In the genomic region with DNA sequence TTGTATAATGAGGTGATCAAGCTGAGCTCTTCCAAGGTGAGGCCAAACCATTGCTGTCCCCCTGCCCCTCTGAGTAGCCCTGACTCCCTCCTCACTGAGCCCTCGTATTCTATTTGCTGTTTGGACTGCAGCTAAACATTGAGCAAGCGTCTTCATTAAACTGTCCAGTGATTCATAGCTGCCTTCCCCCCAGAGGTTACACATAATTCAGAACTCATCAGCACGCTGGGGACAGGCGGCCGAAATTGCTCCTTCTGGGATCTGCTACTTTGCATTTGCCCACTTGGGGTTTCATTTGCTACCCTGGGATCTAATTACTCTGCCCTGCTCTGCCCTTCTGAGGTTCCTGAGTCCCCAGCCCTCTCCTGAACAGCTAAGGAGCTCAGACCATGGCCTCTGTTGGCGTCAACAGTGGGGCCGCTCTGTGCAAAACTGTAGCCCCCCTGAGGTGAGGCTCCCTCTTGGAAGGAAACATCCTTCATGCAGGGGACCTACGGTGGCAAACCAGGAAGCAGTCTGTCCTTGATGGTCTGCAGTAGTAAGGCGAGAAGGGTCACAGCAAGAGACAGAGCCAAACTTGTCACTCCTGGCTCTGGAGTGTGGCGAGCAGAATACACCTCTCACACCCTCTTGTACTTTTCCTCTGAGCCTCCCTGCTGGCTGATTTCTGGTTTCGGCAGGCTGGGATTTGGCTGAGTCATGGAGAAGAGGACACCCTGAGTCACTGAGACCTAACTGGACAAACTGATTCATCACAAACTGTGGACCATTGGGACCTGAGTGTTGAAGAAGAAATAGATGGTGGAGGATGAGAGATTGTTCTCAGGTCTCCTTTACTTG, we compare ENCODE assay signal across 1 cellular context.
TF ChIP-seq lines count a peak whose summit lies in the region.

No MANE protein-coding gene starts in this region.

TF ChIP-seq in K562, 482 proteins besides CTCF, POLR2A, EP300 and RAD21 (continued from another document):
- TF ChIP-seq, protein P1, sequence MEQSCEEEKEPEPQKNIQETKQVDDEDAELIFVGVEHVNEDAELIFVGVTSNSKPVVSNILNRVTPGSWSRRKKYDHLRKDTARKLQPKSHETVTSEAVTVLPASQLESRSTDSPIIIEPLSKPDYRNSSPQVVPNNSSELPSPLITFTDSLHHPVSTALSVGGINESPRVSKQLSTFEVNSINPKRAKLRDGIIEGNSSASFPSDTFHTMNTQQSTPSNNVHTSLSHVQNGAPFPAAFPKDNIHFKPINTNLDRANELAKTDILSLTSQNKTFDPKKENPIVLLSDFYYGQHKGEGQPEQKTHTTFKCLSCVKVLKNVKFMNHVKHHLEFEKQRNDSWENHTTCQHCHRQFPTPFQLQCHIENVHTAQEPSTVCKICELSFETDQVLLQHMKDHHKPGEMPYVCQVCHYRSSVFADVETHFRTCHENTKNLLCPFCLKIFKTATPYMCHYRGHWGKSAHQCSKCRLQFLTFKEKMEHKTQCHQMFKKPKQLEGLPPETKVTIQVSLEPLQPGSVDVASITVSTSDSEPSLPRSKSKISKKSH (CRISPR knock-in tag; IDR thresholded peaks at IDR 0.05) = no peak
- TF ChIP-seq PRDM10 (IDR thresholded peaks at IDR 0.05; ENCODE audit: partially characterized antibody) (peak; percentile 49), TRIM24 (IDR thresholded peaks at IDR 0.05) (no peak), XRCC5 (IDR thresholded peaks at IDR 0.05; ENCODE audit: low read depth, low read length) (no peak), MAFK (IDR thresholded peaks at IDR 0.05; ENCODE audit: low read length) (peak; percentile 73), TAF15 (IDR thresholded peaks at IDR 0.05; ENCODE audit: low read depth, low read length) (no peak), ZNF436 (CRISPR knock-in tag; IDR thresholded peaks at IDR 0.05) (no peak), MCM7 (IDR thresholded peaks at IDR 0.05) (no peak), C11orf30 (IDR thresholded peaks at IDR 0.05; ENCODE audit: low read depth) (peak; percentile 87), HDGF (IDR thresholded peaks at IDR 0.05) (no peak), FOSL1 (tag; conservative IDR thresholded peaks at IDR 0.05) (peak; percentile 45; the same call in 1 of the 2 replicates), MXI1 (IDR thresholded peaks at IDR 0.05; ENCODE audit: low read depth, low read length) (no peak)
- TF ChIP-seq, protein P2, sequence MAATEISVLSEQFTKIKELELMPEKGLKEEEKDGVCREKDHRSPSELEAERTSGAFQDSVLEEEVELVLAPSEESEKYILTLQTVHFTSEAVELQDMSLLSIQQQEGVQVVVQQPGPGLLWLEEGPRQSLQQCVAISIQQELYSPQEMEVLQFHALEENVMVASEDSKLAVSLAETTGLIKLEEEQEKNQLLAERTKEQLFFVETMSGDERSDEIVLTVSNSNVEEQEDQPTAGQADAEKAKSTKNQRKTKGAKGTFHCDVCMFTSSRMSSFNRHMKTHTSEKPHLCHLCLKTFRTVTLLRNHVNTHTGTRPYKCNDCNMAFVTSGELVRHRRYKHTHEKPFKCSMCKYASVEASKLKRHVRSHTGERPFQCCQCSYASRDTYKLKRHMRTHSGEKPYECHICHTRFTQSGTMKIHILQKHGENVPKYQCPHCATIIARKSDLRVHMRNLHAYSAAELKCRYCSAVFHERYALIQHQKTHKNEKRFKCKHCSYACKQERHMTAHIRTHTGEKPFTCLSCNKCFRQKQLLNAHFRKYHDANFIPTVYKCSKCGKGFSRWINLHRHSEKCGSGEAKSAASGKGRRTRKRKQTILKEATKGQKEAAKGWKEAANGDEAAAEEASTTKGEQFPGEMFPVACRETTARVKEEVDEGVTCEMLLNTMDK (IDR thresholded peaks at IDR 0.05; ENCODE audit: borderline replicate concordance, insufficient read depth, low read depth, low read length, poor library complexity, severe bottlenecking) = no peak
- TF ChIP-seq, protein P3, sequence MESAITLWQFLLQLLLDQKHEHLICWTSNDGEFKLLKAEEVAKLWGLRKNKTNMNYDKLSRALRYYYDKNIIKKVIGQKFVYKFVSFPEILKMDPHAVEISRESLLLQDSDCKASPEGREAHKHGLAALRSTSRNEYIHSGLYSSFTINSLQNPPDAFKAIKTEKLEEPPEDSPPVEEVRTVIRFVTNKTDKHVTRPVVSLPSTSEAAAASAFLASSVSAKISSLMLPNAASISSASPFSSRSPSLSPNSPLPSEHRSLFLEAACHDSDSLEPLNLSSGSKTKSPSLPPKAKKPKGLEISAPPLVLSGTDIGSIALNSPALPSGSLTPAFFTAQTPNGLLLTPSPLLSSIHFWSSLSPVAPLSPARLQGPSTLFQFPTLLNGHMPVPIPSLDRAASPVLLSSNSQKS (CRISPR knock-in tag; IDR thresholded peaks at IDR 0.05) = no peak
